Comparison of ENCODE assay signal across 15 cellular contexts in genomic region chr3:120171134-120171863, GRCh38.
DNase-seq lines count a peak whose midpoint lies in the region; ATAC-seq and TF ChIP-seq lines count a peak whose summit lies in the region.
"Had no signal": no experiment of that assay in that cellular context is flagged by ENCODE, and none has a peak within 500 bp of the region (broad histone marks: within the 10 kb centered on the region; RNA-seq: fewer than 3 reads in every experiment).

No MANE protein-coding gene starts in this region.

- no peaks in the 10 kb centered on the region for H3K27me3 ChIP-seq in sigmoid colon
- H3K27me3 ChIP-seq: brain microvascular endothelial cell had no signal

- TF ChIP-seq POLR2A in sigmoid colon (IDR thresholded peaks at IDR 0.05): no peak

- no peaks in the 10 kb centered on the region for H3K9me3 ChIP-seq in sigmoid colon

- H3K4me3 ChIP-seq in sigmoid colon: no peak overlapping the region

- no peaks in the 10 kb centered on the region for H3K36me3 ChIP-seq in sigmoid colon
- H3K36me3 ChIP-seq: brain microvascular endothelial cell had no signal

- no peak for ATAC-seq in GM21576 (IDR thresholded peaks at IDR 0.05; ENCODE audit: unreplicated experiment)
- ATAC-seq: naive thymus-derived CD4-positive, alpha-beta T cell had no signal

- H3K27ac ChIP-seq in sigmoid colon: peak overlapping the region in 3 of 4 donors; percentile 25 to 64 (median 31)
- H3K27ac ChIP-seq: brain microvascular endothelial cell had no signal

- in situ Hi-C loops in G401 (cut with HindIII; ENCODE audit: low sequenced_read_pairs): no loop called here

- WGBS in sigmoid colon, 2 donors: 91% methylated on average over 8 of the region's 8 CpGs

- H3K4me1 ChIP-seq in sigmoid colon: peaks cover 0 to 21% (median 18%) of the 10 kb centered on the region in 4 donors

- intact Hi-C loops in sigmoid colon (cut with DNase I): no loop called here

- TF ChIP-seq EP300 in sigmoid colon (IDR thresholded peaks at IDR 0.05): no peak

- DNase-seq in G401 (ENCODE audit: low spot score) (peak; percentile 48), NCI-H524 (lab: John Stamatoyannopoulos, UW) (peak; percentile 46 to 88), fibroblast of peridontal ligament (ENCODE audit: extremely low read depth) (peak; percentile 67), sigmoid colon (no peak), dermis blood vessel endothelial cell (no peak), AG08396 (ENCODE audit: low spot score) (no peak)
- DNase-seq: brain microvascular endothelial cell; CD4-positive, alpha-beta T cell; effector memory CD4-positive, alpha-beta T cell; GF-D8; islet precursor cell; naive thymus-derived CD4-positive, alpha-beta T cell; NCI-H1436 treated with DMSO at 0.1 percent for 48 hours; stimulated activated CD4-positive, alpha-beta T cell treated with anti-CD3 and anti-CD28 coated beads, Interleukin-4, amount 100 ng/mL, for 1 hour had no signal

- no peak for TF ChIP-seq CTCF in sigmoid colon (IDR thresholded peaks at IDR 0.05)

Comparison
In these comparisons a context has a peak if more than half of its experiments do, and no peak if none do; other contexts are left out.
1. DNase-seq: peak in G401 (single experiment), NCI-H524 (2 of 2) and fibroblast of peridontal ligament (single experiment); none in sigmoid colon (single experiment), dermis blood vessel endothelial cell (single experiment) and AG08396 (single experiment).